In the genomic region with DNA sequence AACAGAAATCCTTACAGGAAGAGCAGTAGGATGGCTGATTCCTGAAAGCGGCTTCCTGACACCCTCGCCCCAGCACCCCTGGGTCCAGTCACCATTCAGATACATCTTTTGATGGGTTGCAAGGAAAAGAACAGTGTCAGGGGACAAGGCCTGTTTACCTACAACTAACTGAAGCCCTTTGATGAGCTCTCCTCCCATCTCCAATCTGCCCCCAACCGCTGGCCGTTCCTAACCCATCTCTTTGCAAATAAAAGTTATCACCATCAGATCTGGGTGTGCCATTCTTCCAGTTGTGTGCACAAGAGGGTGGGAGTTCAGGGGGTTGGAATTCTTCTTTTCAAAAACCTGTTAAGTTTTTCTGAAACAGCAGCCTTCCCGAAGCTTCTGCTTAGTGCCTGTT, we compare ENCODE assay signal across 16 cellular contexts. TPM values are rescaled to one million over a fixed set of nuclear protein-coding genes. Genes with fewer than 3 reads are reported as not detected.
DNase-seq lines count a peak whose midpoint lies in the region; TF ChIP-seq lines count a peak whose summit lies in the region.
"Had no signal": no experiment of that assay in that cellular context is flagged by ENCODE, and none has a peak within 500 bp of the region (broad histone marks: within the 10 kb centered on the region; RNA-seq: fewer than 3 reads in every experiment).

No MANE protein-coding gene starts in this region.

- H3K4me1 ChIP-seq in endodermal cell (ENCODE audit: control insufficient read depth, insufficient read depth, low read length) (peaks cover 7% of the 10 kb centered on the region), trophoblast cell (ENCODE audit: control insufficient read depth in 1 of 2, insufficient read depth in 2 of 2, low read length in 2 of 2) (peaks cover 20 to 25% of the 10 kb centered on the region in 2 experiments)

- peak overlapping the region; percentile 25 for H4K91ac ChIP-seq in trophoblast cell (ENCODE audit: low read depth, low read length)

- H4K12ac ChIP-seq in trophoblast cell (ENCODE audit: low read depth, low read length): no peak overlapping the region

- TF ChIP-seq CTCF in endodermal cell (conservative IDR thresholded peaks at IDR 0.05) (no peak), foreskin fibroblast (IDR thresholded peaks at IDR 0.05; ENCODE audit: low read depth, low read length) (no peak)

- H3K4me3 ChIP-seq in endodermal cell (ENCODE audit: low read length) (no peak overlapping the region), trophoblast cell (ENCODE audit: low read depth, low read length) (no peak overlapping the region), foreskin fibroblast (ENCODE audit: low read depth in 1 of 2, low read length in 2 of 2) (no peak overlapping the region)
- H3K4me3 ChIP-seq: adrenal gland had no signal

- H3K27me3 ChIP-seq in endodermal cell (ENCODE audit: control insufficient read depth, insufficient read depth, low read length, poor library complexity, severe bottlenecking) (no peaks in the 10 kb centered on the region), trophoblast cell (ENCODE audit: insufficient read depth, low read length) (no peaks in the 10 kb centered on the region)
- H3K27me3 ChIP-seq: adrenal gland had no signal

- peak overlapping the region; percentile 95 for H3K27ac ChIP-seq in endodermal cell (ENCODE audit: low read depth, low read length)
- H3K27ac ChIP-seq in trophoblast cell (ENCODE audit: low read depth, low read length): no peak overlapping the region
- H3K27ac ChIP-seq: adrenal gland had no signal

- POLR2A ChIA-PET in activated CD4-positive, alpha-beta memory T cell treated with anti-CD3 and anti-CD28 coated beads, Interleukin-2, amount 10 ng/mL, durations not matched to agents 7 days and 5 days (lab: Charles Lee): interaction anchor here (1.2 to 17.4 kb wide), 9 partner anchors 9 to 157 kb away, joined by 4 to 410 read pairs (median 53); partner anchors contain the start of gene ARL4C

- H3K36me3 ChIP-seq in endodermal cell (ENCODE audit: control insufficient read depth, insufficient read depth, low read length) (no peaks in the 10 kb centered on the region), trophoblast cell (ENCODE audit: control insufficient read depth in 1 of 2, insufficient read depth in 2 of 2, low read length in 2 of 2) (no peaks in the 10 kb centered on the region)
- H3K36me3 ChIP-seq: adrenal gland had no signal

- H3K79me2 ChIP-seq in trophoblast cell (ENCODE audit: control insufficient read depth, insufficient read depth, low read length, poor library complexity): peaks cover 2% of the 10 kb centered on the region

- no peaks in the 10 kb centered on the region for H3K27me3 Mint-ChIP-seq in activated T-cell treated with anti-CD3 and anti-CD28 coated beads, Interleukin-2, amount 50 U/mL, for 24 hours
- H3K27me3 Mint-ChIP-seq in activated CD4-positive, alpha-beta memory T cell treated with anti-CD3 and anti-CD28 coated beads, Interleukin-2, amount 10 ng/mL, durations not matched to agents 7 days and 5 days: no peaks in the 10 kb centered on the region
- H3K27me3 Mint-ChIP-seq in endodermal cell (ENCODE audit: insufficient read depth): peaks cover 11% of the 10 kb centered on the region

- H3K23ac ChIP-seq in trophoblast cell (ENCODE audit: low read length): no peak overlapping the region

- peak overlapping the region; percentile 26 for H2BK120ac ChIP-seq in trophoblast cell (ENCODE audit: insufficient read depth, low read length, poor library complexity)

- H3K36me3 Mint-ChIP-seq in activated T-cell treated with anti-CD3 and anti-CD28 coated beads, Interleukin-2, amount 50 U/mL, for 24 hours (ENCODE audit: low read depth): peaks cover 8% of the 10 kb centered on the region
- peaks cover 71% of the 10 kb centered on the region for H3K36me3 Mint-ChIP-seq in activated CD4-positive, alpha-beta memory T cell treated with anti-CD3 and anti-CD28 coated beads, Interleukin-2, amount 10 ng/mL, durations not matched to agents 7 days and 5 days (ENCODE audit: low read depth)
- H3K36me3 Mint-ChIP-seq in endodermal cell (ENCODE audit: low read depth): no peaks in the 10 kb centered on the region

- peak overlapping the region; percentile 71 for H2AK5ac ChIP-seq in trophoblast cell (ENCODE audit: low read length)

- H3K18ac ChIP-seq in trophoblast cell (ENCODE audit: low read length): no peak overlapping the region

- H3K4me2 ChIP-seq in trophoblast cell (ENCODE audit: low read length): no peak overlapping the region

- H3K9me3 Mint-ChIP-seq in activated T-cell treated with anti-CD3 and anti-CD28 coated beads, Interleukin-2, amount 50 U/mL, for 24 hours: peaks cover 2% of the 10 kb centered on the region
- peaks cover 13% of the 10 kb centered on the region for H3K9me3 Mint-ChIP-seq in activated CD4-positive, alpha-beta memory T cell treated with anti-CD3 and anti-CD28 coated beads, Interleukin-2, amount 10 ng/mL, durations not matched to agents 7 days and 5 days
- no peaks in the 10 kb centered on the region for H3K9me3 Mint-ChIP-seq in endodermal cell

- peaks cover 88% of the 10 kb centered on the region for H3K4me1 Mint-ChIP-seq in activated T-cell treated with anti-CD3 and anti-CD28 coated beads, Interleukin-2, amount 50 U/mL, for 24 hours (ENCODE audit: low read depth)
- H3K4me1 Mint-ChIP-seq in activated CD4-positive, alpha-beta memory T cell treated with anti-CD3 and anti-CD28 coated beads, Interleukin-2, amount 10 ng/mL, durations not matched to agents 7 days and 5 days: peaks cover 89% of the 10 kb centered on the region
- peaks cover 46% of the 10 kb centered on the region for H3K4me1 Mint-ChIP-seq in endodermal cell

- H3K4ac ChIP-seq in trophoblast cell (ENCODE audit: low read depth, low read length): no peak overlapping the region

- peak overlapping the region; percentile 67 for H2BK12ac ChIP-seq in trophoblast cell (ENCODE audit: low read length)

- H3K4me3 Mint-ChIP-seq in activated T-cell treated with anti-CD3 and anti-CD28 coated beads, Interleukin-2, amount 50 U/mL, for 24 hours: no peak overlapping the region
- no peak overlapping the region for H3K4me3 Mint-ChIP-seq in activated CD4-positive, alpha-beta memory T cell treated with anti-CD3 and anti-CD28 coated beads, Interleukin-2, amount 10 ng/mL, durations not matched to agents 7 days and 5 days
- H3K4me3 Mint-ChIP-seq in endodermal cell: no peak overlapping the region

- no peak overlapping the region for H2AFZ ChIP-seq in trophoblast cell (ENCODE audit: insufficient read depth, low read length, poor library complexity)

- H3K9me3 ChIP-seq in endodermal cell (ENCODE audit: control insufficient read depth, low read length) (peaks cover 1% of the 10 kb centered on the region), trophoblast cell (ENCODE audit: insufficient read depth, low read depth, low read length) (no peaks in the 10 kb centered on the region)
- H3K9me3 ChIP-seq: adrenal gland had no signal

- peak overlapping the region; percentile 96 for H3K27ac Mint-ChIP-seq in activated T-cell treated with anti-CD3 and anti-CD28 coated beads, Interleukin-2, amount 50 U/mL, for 24 hours
- H3K27ac Mint-ChIP-seq in activated CD4-positive, alpha-beta memory T cell treated with anti-CD3 and anti-CD28 coated beads, Interleukin-2, amount 10 ng/mL, durations not matched to agents 7 days and 5 days: peak overlapping the region; percentile 55
- H3K27ac Mint-ChIP-seq in endodermal cell: peak overlapping the region; percentile 94

- CTCF ChIA-PET in activated CD4-positive, alpha-beta memory T cell treated with anti-CD3 and anti-CD28 coated beads, Interleukin-2, amount 10 ng/mL, durations not matched to agents 7 days and 5 days (lab: Charles Lee): interaction anchor here (1.0 to 9.9 kb wide), 5 partner anchors 11 to 157 kb away, joined by 3 to 79 read pairs (median 13); no protein-coding TSS in a partner anchor

- WGBS in endodermal cell (ENCODE audit: insufficient coverage in 1 of 2, insufficient read length in 1 of 2), 2 experiments: 78 to 82% methylated on average over 3 to 5 of the region's 5 CpGs
- WGBS in trophoblast cell (ENCODE audit: extremely low coverage, insufficient coverage, insufficient read length): no CpG with 5 or more reads among the region's 5 CpGs

- DNase-seq in activated T-cell treated with anti-CD3 and anti-CD28 coated beads, Interleukin-2, amount 50 U/mL, for 24 hours: no peak
- DNase-seq in activated T-cell treated with anti-CD3 and anti-CD28 coated beads, Interleukin-2, amount 50 U/mL, for 48 hours: no peak
- no peak for DNase-seq in activated CD4-positive, alpha-beta memory T cell treated with anti-CD3 and anti-CD28 coated beads, Interleukin-2, amount 10 ng/mL, durations not matched to agents 7 days and 5 days
- no peak for DNase-seq in endodermal cell
- no peak for DNase-seq in trophoblast cell
- no peak for DNase-seq in CD1c-positive myeloid dendritic cell (ENCODE audit: extremely low spot score)
- no peak for DNase-seq in RPMI8226
- DNase-seq in foreskin fibroblast: no peak
- DNase-seq: activated CD4-positive, alpha-beta T cell treated with anti-CD3 and anti-CD28 coated beads for 48 hours; adrenal gland; dermis blood vessel endothelial cell; DMS79; KG1; NCI-H1436; PC-3; stimulated activated CD4-positive, alpha-beta T cell treated with anti-CD3 and anti-CD28 coated beads, Interleukin-1b, Interleukin-23, amount 100 ng/mL, for 48 hours had no signal

- no peak overlapping the region for H2BK5ac ChIP-seq in trophoblast cell (ENCODE audit: low read depth, low read length, poor library complexity)

- H3K79me1 ChIP-seq in trophoblast cell (ENCODE audit: low read length): peaks cover 30% of the 10 kb centered on the region

- no peak overlapping the region for H3K9ac ChIP-seq in endodermal cell (ENCODE audit: extremely low read depth, low read length, poor library complexity, severe bottlenecking)
- H3K9ac ChIP-seq in trophoblast cell (ENCODE audit: low read length): no peak overlapping the region

- H3K14ac ChIP-seq in trophoblast cell (ENCODE audit: low read length): no peak overlapping the region

- H4K8ac ChIP-seq in trophoblast cell (ENCODE audit: low read depth, low read length): no peak overlapping the region

RNA-seq across cellular contexts. Expression of gene ARL4C, which starts 48.9 kb away (rescaled TPM):
- 100 to 1,000 TPM; 445 to 449 TPM for total RNA-seq in activated CD4-positive, alpha-beta memory T cell treated with anti-CD3 and anti-CD28 coated beads, Interleukin-2, amount 10 ng/mL, durations not matched to agents 7 days and 5 days
- total RNA-seq in endodermal cell: 10 to 100 TPM in 1 of 2 donors, 1 to 10 TPM in 1; 9.3 to 21.7 TPM
- polyA plus RNA-seq in endodermal cell (2013, experiment 1 of 2): 74.9 TPM
- polyA plus RNA-seq in endodermal cell (2013, experiment 2 of 2): 65.4 TPM
- 28.8 TPM in 2 replicates for polyA plus RNA-seq in trophoblast cell (2013)

Comparison
In these comparisons a context has a peak if more than half of its experiments do, and no peak if none do; other contexts are left out.
1. RNA of gene ARL4C, which starts 48.9 kb away (total RNA-seq): 445 to 449 TPM in activated CD4-positive, alpha-beta memory T cell treated with anti-CD3 and anti-CD28 coated beads, Interleukin-2, amount 10 ng/mL, durations not matched to agents 7 days and 5 days; 9.3 to 21.7 TPM in endodermal cell; every median in the first group is over 10 times any median in the second.
2. Peak in every context shown above with its lines, with median percentiles within 50 percentile points of each other: H3K27ac Mint-ChIP-seq.